8 cellular contexts compared by ENCODE assay signal in the genomic region with DNA sequence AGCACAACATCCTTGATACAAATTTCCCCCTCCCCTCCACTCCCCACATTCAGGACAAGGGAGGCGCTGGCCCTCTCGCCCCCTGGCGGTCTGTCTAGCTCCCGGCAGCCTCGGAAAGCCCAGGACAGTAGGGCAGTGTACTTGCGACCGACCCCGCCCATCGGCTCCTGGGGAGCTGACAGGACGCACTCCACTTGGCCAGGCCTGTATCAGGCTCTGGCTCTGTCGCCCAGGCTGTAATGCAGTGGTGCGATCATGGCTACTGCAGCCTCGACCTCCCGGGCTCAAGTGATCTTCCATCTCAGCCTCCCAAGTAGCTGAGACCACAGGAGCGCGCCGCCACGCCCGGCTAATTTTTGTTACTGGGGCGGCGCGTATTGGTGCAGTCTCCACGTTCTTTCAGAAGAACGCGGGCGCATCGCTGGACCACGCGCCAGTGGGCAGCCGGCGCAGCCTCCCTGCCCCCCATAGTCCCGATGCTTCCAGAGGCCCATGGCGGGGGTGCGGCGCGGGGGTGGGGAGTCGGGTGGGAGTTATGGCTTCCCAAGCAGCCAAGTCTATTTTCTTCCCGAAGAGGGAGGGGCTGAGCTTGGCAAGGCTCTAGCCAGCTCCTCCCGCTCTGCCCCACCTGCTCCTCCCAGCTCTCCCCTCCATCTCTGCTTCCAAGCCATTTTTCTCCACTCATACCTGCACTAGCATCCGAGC. TPM values are rescaled to one million over a fixed set of nuclear protein-coding genes. Genes with fewer than 3 reads are reported as not detected.
A peak's percentile ranks its signal among the peaks of the same experiment; 100 is the strongest.
DNase-seq lines count a peak whose midpoint lies in the region; ATAC-seq and TF ChIP-seq lines count a peak whose summit lies in the region.

No MANE protein-coding gene starts in this region.

- no peaks in the 10 kb centered on the region for H3K27me3 ChIP-seq in Peyer's patch

- ATAC-seq in HG03432 (IDR thresholded peaks at IDR 0.05; ENCODE audit: unreplicated experiment) (peak; percentile 87), omental fat pad (ENCODE audit: low FRiP score) (peak; percentile 27), GM19467 (IDR thresholded peaks at IDR 0.05; ENCODE audit: unreplicated experiment) (no peak)

- H3K27ac ChIP-seq in Peyer's patch, result no peak overlapping the region

- no peaks in the 10 kb centered on the region for H3K9me3 ChIP-seq in Peyer's patch

- no peak for TF ChIP-seq POLR2A in Peyer's patch (IDR thresholded peaks at IDR 0.05)

- peak in 2 of 3 experiments; percentile 53 to 68 for DNase-seq in NCI-H1417 (lab: John Stamatoyannopoulos, UW)
- no peak for DNase-seq in NCI-H1417 treated with DMSO at 0.1 percent for 48 hours (lab: John Stamatoyannopoulos, UW)
- peak; percentile 43 to 81 (median 81) for DNase-seq in Peyer's patch
- peak; percentile 32 for DNase-seq in activated effector memory CD4-positive, alpha-beta T cell treated with Interleukin-2 at 50 U/mL for 16 hours
- DNase-seq in foreskin fibroblast, result peak; percentile 29 to 73
- DNase-seq in omental fat pad (ENCODE audit: low spot score), result no peak

- H3K4me1 ChIP-seq in Peyer's patch, result no peaks in the 10 kb centered on the region

- H3K4me3 ChIP-seq in Peyer's patch (peak overlapping the region; percentile 9 to 38 (median 24)), foreskin fibroblast (ENCODE audit: low read depth in 1 of 2, low read length in 2 of 2) (peak overlapping the region; percentile 31 to 41)

- TF ChIP-seq CTCF in Peyer's patch (IDR thresholded peaks at IDR 0.05) (peak in 4 of 6 experiments; percentile 50 to 64 (median 56)), foreskin fibroblast (IDR thresholded peaks at IDR 0.05; ENCODE audit: low read depth, low read length) (peak; percentile 62), omental fat pad (IDR thresholded peaks at IDR 0.05) (no peak)

- no peaks in the 10 kb centered on the region for H3K36me3 ChIP-seq in Peyer's patch

RNA-seq across cellular contexts. Expression of gene AKAP14, which starts 7.8 kb away (rescaled TPM):
- total RNA-seq in Peyer's patch (not detected), omental fat pad (not detected)

RNA-seq across cellular contexts. Expression of gene NDUFA1, which starts 16.2 kb away (rescaled TPM):
- total RNA-seq in Peyer's patch (100 to 1,000 TPM in 1 of 4 donors, 10 to 100 TPM in 3; 58.1 to 109 (median 68.7) TPM), omental fat pad (10 to 100 TPM; 47.0 to 78.5 (median 56.8) TPM)

RNA-seq across cellular contexts. Expression of gene RNF113A, which starts 16.3 kb away (rescaled TPM):
- 10 to 100 TPM; 11.6 to 16.6 (median 15.6) TPM for total RNA-seq in Peyer's patch
- 10 to 100 TPM in 2 of 4 donors, 1 to 10 TPM in 2; 7.1 to 19.7 (median 10.5) TPM for total RNA-seq in omental fat pad

RNA-seq across cellular contexts. Expression of gene UPF3B, which starts 35.1 kb away (rescaled TPM):
- total RNA-seq in Peyer's patch, result 10 to 100 TPM in 2 of 4 donors, 1 to 10 TPM in 2; 5.3 to 28.9 (median 8.8) TPM
- 1 to 10 TPM; 3.4 to 4.4 (median 4.0) TPM for total RNA-seq in omental fat pad

RNA-seq across cellular contexts. Expression of gene NKAP, which starts 55.7 kb away (rescaled TPM):
- total RNA-seq in Peyer's patch (10 to 100 TPM in 2 of 4 donors, 1 to 10 TPM in 2; 4.1 to 10.5 (median 7.7) TPM), omental fat pad (10 to 100 TPM in 1 of 4 donors, 1 to 10 TPM in 3; 3.1 to 10.7 (median 4.0) TPM)

Comparison
In these comparisons a context has a peak if more than half of its experiments do, and no peak if none do; other contexts are left out.
1. DNase-seq: peak in NCI-H1417 (2 of 3), Peyer's patch (3 of 3), activated effector memory CD4-positive, alpha-beta T cell treated with Interleukin-2 at 50 U/mL for 16 hours (single experiment) and foreskin fibroblast (2 of 2); none in NCI-H1417 treated with DMSO at 0.1 percent for 48 hours (single experiment) and omental fat pad (single experiment).
2. CTCF ChIP-seq: peak in Peyer's patch (4 of 6) and foreskin fibroblast (single experiment); none in omental fat pad (0 of 3).